In the genomic region with DNA sequence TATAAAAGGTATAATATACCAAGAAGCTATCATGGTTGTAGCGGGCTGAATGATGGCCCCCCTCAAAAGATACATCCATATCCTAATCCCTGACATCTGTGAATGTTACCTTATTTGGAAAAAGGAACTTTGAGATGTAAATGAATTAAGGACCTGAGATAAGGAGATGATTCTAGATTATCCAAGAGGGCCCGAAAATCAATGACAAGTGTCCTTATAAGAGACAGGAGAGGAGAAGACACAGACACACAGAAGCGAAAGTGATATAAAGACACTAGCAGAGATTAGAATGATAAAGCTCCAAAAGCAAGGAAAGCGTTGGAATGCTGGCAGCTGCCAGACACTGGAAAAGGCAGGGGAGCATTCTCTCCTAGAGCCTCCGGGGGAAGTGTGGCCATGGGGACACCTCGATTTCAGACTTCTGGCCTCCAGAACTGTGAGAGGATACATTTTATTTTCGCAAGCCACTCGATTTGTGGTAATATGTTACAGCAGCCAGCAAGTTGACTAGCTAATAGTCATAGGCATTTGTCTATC, we compare ENCODE assay signal across 1 cellular context.
TF ChIP-seq lines count a peak whose summit lies in the region.

No MANE protein-coding gene starts in this region.

TF ChIP-seq in IMR-90, 13 proteins besides CTCF, POLR2A, EP300 and RAD21:
- TF ChIP-seq FOS (IDR thresholded peaks at IDR 0.05; ENCODE audit: low read depth, low read length) (no peak), MAZ (IDR thresholded peaks at IDR 0.05; ENCODE audit: borderline replicate concordance, low read depth, low read length) (no peak), MAFK (IDR thresholded peaks at IDR 0.05; ENCODE audit: low read depth, low read length) (no peak), MXI1 (IDR thresholded peaks at IDR 0.05; ENCODE audit: borderline replicate concordance, low read depth, low read length) (no peak), USF2 (IDR thresholded peaks at IDR 0.05; ENCODE audit: low read depth, low read length) (no peak), CHD1 (IDR thresholded peaks at IDR 0.05; ENCODE audit: low read depth, low read length) (no peak), RFX5 (IDR thresholded peaks at IDR 0.05; ENCODE audit: low read depth, low read length) (no peak)
- TF ChIP-seq, protein P1, sequence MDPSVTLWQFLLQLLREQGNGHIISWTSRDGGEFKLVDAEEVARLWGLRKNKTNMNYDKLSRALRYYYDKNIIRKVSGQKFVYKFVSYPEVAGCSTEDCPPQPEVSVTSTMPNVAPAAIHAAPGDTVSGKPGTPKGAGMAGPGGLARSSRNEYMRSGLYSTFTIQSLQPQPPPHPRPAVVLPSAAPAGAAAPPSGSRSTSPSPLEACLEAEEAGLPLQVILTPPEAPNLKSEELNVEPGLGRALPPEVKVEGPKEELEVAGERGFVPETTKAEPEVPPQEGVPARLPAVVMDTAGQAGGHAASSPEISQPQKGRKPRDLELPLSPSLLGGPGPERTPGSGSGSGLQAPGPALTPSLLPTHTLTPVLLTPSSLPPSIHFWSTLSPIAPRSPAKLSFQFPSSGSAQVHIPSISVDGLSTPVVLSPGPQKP (IDR thresholded peaks at IDR 0.05; ENCODE audit: borderline replicate concordance, low read depth, low read length), result no peak
TF ChIP-seq in IMR-90: peak in this region for 0.
